Comparison of ENCODE assay signal across 26 cellular contexts in the genomic region with DNA sequence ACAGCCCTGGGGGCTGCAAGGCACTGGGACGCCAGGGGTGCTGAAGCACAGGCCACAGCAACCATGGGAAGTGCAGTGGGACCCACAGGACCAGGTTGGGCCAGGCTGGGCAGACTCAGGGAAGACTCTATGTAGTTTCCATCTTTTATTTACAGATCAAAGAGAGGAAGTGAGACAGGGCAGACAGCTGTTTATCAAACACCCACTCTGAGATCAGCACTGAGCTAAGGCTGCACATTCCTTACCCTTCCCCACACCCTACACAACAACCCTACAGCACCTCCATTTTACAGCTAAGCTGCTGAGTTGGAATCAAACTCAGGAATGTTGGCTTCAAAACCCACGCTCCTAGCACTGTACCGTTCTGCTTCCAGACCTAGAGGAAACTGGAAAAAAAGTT. TPM values are rescaled to one million over a fixed set of nuclear protein-coding genes. Genes with fewer than 3 reads are reported as not detected.
DNase-seq lines count a peak whose midpoint lies in the region; ATAC-seq, FAIRE-seq and TF ChIP-seq lines count a peak whose summit lies in the region.
"Had no signal": no experiment of that assay in that cellular context is flagged by ENCODE, and none has a peak within 500 bp of the region (broad histone marks: within the 10 kb centered on the region; RNA-seq: fewer than 3 reads in every experiment).

No MANE protein-coding gene starts in this region.

- intact Hi-C loops in GM12878 (cut with micrococcal nuclease; ENCODE audit: unreplicated experiment), result no loop called here
- intact Hi-C loops in activated T-helper 1 cell treated with anti-CD3 and anti-CD28 coated beads, Interleukin-12 subunit alpha, Interleukin-12 subunit beta, Interleukin-2, Interleukin-4 antibody, amounts not matched to agents 30 ng/mL and 10 ng/mL and 1 ng/mL, durations not matched to agents 14 hours and 24 hours and 36 hours (cut with micrococcal nuclease), result no loop called here

- H3K79me2 ChIP-seq in GM12878 (ENCODE audit: control insufficient read depth, insufficient read depth, low read length) (no peaks in the 10 kb centered on the region), neural progenitor cell (ENCODE audit: low read depth) (no peaks in the 10 kb centered on the region)

- no peak overlapping the region for H3K9ac ChIP-seq in BLaER1
- H3K9ac ChIP-seq in GM12878 (ENCODE audit: control insufficient read depth, insufficient read depth, low read length), result no peak overlapping the region
- no peak overlapping the region for H3K9ac ChIP-seq in neural progenitor cell

- no peaks in the 10 kb centered on the region for H3K4me1 Mint-ChIP-seq in activated T-helper 1 cell treated with anti-CD3 and anti-CD28 coated beads, Interleukin-12 subunit alpha, Interleukin-12 subunit beta, Interleukin-2, Interleukin-4 antibody, amounts not matched to agents 30 ng/mL and 10 ng/mL and 1 ng/mL, durations not matched to agents 14 hours and 24 hours and 36 hours (ENCODE audit: low read depth)
- peaks cover 47% of the 10 kb centered on the region for H3K4me1 Mint-ChIP-seq in neural progenitor cell
- H3K4me1 Mint-ChIP-seq: T-cell had no signal

- POLR2A ChIA-PET in GM12878 (lab: Charles Lee), result no interaction called here

- H3K4me1 ChIP-seq in BLaER1, result peaks cover 54% of the 10 kb centered on the region
- peaks cover 6% of the 10 kb centered on the region for H3K4me1 ChIP-seq in GM12878 (ENCODE audit: control insufficient read depth, insufficient read depth, low read length)
- peaks cover 25% of the 10 kb centered on the region for H3K4me1 ChIP-seq in neural progenitor cell

- no peak overlapping the region for H2AFZ ChIP-seq in GM12878 (ENCODE audit: control insufficient read depth, low read depth, low read length)
- no peak overlapping the region for H2AFZ ChIP-seq in neural progenitor cell (replicated peaks)
- H2AFZ ChIP-seq: PC-9 had no signal

- DNase-seq in MV-4-11 (lab: John Stamatoyannopoulos, UW) (peak; percentile 35), GM12878 (ENCODE audit: low read depth, low spot score) (no peak), iris pigment epithelial cell (ENCODE audit: low read depth) (peak; percentile 57), Kasumi-1 (lab: John Stamatoyannopoulos, UW) (no peak), neural progenitor cell (ENCODE audit: low spot score) (no peak)
- no peak for DNase-seq in activated T-helper 1 cell treated with anti-CD3 and anti-CD28 coated beads, Interleukin-12 subunit alpha, Interleukin-12 subunit beta, Interleukin-2, Interleukin-4 antibody, amounts not matched to agents 30 ng/mL and 10 ng/mL and 1 ng/mL, durations not matched to agents 14 hours and 24 hours and 36 hours (ENCODE audit: low spot score)
- DNase-seq: AML-193, Calu3, DMS153, DND-41, MG63, NCI-H2029, NCI-H446, NCI-H526, NCI-H82, PC-9, SHP77, T-cell had no signal

- H3K27me3 ChIP-seq in BLaER1 (no peaks in the 10 kb centered on the region), GM12878 (replicated peaks in 1 of 2; ENCODE audit: control insufficient read depth in 2 of 2, insufficient read depth in 2 of 2, low read length in 1 of 2) (no peaks in the 10 kb centered on the region), neural progenitor cell (no peaks in the 10 kb centered on the region)
- H3K27me3 ChIP-seq: MG63 had no signal

- FAIRE-seq in GM12878 (lab: Jason Lieb, UNC), result no peak
- FAIRE-seq: H54 had no signal

- H3K9me3 ChIP-seq in BLaER1, result no peaks in the 10 kb centered on the region
- H3K9me3 ChIP-seq in GM12878 (replicated peaks; ENCODE audit: control insufficient read depth, insufficient read depth, low read length), result no peaks in the 10 kb centered on the region
- H3K9me3 ChIP-seq in neural progenitor cell (ENCODE audit: low read depth), result no peaks in the 10 kb centered on the region
- H3K9me3 ChIP-seq: MG63 had no signal

- no peak for TF ChIP-seq RAD21 in GM12878 (IDR thresholded peaks at IDR 0.05; ENCODE audit: insufficient read depth, low read depth, low read length)

- H3K27ac Mint-ChIP-seq in activated T-helper 1 cell treated with anti-CD3 and anti-CD28 coated beads, Interleukin-12 subunit alpha, Interleukin-12 subunit beta, Interleukin-2, Interleukin-4 antibody, amounts not matched to agents 30 ng/mL and 10 ng/mL and 1 ng/mL, durations not matched to agents 14 hours and 24 hours and 36 hours, result no peak overlapping the region
- no peak overlapping the region for H3K27ac Mint-ChIP-seq in neural progenitor cell
- H3K27ac Mint-ChIP-seq: CD14-positive monocyte, T-cell had no signal

- no peak overlapping the region for H3K4me3 Mint-ChIP-seq in activated T-helper 1 cell treated with anti-CD3 and anti-CD28 coated beads, Interleukin-12 subunit alpha, Interleukin-12 subunit beta, Interleukin-2, Interleukin-4 antibody, amounts not matched to agents 30 ng/mL and 10 ng/mL and 1 ng/mL, durations not matched to agents 14 hours and 24 hours and 36 hours
- H3K4me3 Mint-ChIP-seq in neural progenitor cell, result no peak overlapping the region
- H3K4me3 Mint-ChIP-seq: CD14-positive monocyte, T-cell had no signal

- no peak for TF ChIP-seq EP300 in GM12878 (IDR thresholded peaks at IDR 0.05; ENCODE audit: borderline replicate concordance in 1 of 2, control insufficient read depth in 1 of 2, low read depth in 2 of 2, low read length in 2 of 2)

- RAD21 ChIA-PET in GM12878 (lab: Charles Lee; ENCODE audit: unreplicated experiment), result no interaction called here

- in situ Hi-C loops in GM12878 (cut with MboI), result no loop called here

- TF ChIP-seq CTCF in GM12878 (IDR thresholded peaks at IDR 0.05 in 2 of 3, conservative IDR thresholded peaks at IDR 0.05 in 1 of 3; ENCODE audit: control insufficient read depth in 2 of 3, extremely low read depth in 1 of 3, insufficient read depth in 1 of 3, low read depth in 3 of 3, low read length in 3 of 3) (no peak), neural progenitor cell (IDR thresholded peaks at IDR 0.05) (no peak)

- peaks cover 14% of the 10 kb centered on the region for H3K36me3 Mint-ChIP-seq in activated T-helper 1 cell treated with anti-CD3 and anti-CD28 coated beads, Interleukin-12 subunit alpha, Interleukin-12 subunit beta, Interleukin-2, Interleukin-4 antibody, amounts not matched to agents 30 ng/mL and 10 ng/mL and 1 ng/mL, durations not matched to agents 14 hours and 24 hours and 36 hours (ENCODE audit: low read depth)
- H3K36me3 Mint-ChIP-seq in neural progenitor cell, result peaks cover 32% of the 10 kb centered on the region

- WGBS in GM12878 (ENCODE audit: insufficient coverage, insufficient replicate concordance, low lambda C conversion rate, missing lambda C conversion rate), result 79% methylated on average over 3 of the region's 3 CpGs

- H4K20me1 ChIP-seq in BLaER1 (peaks cover 43% of the 10 kb centered on the region), GM12878 (ENCODE audit: control insufficient read depth, insufficient read depth) (no peaks in the 10 kb centered on the region), neural progenitor cell (ENCODE audit: low read depth) (peaks cover 35% of the 10 kb centered on the region)

- no peak overlapping the region for H3K27ac ChIP-seq in BLaER1
- no peak overlapping the region for H3K27ac ChIP-seq in GM12878 (ENCODE audit: control insufficient read depth, insufficient read depth)
- no peak overlapping the region for H3K27ac ChIP-seq in neural progenitor cell
- H3K27ac ChIP-seq: HL-60, PC-9 had no signal

- peak overlapping the region; percentile 53 for H3K4me2 ChIP-seq in BLaER1
- H3K4me2 ChIP-seq in GM12878 (ENCODE audit: control insufficient read depth, insufficient read depth), result no peak overlapping the region
- H3K4me2 ChIP-seq in neural progenitor cell, result no peak overlapping the region
- H3K4me2 ChIP-seq: PC-9 had no signal

- peak; percentile 33; the same call in 1 of the 3 replicates for ATAC-seq in GM12878
- ATAC-seq in GM18519 (IDR thresholded peaks at IDR 0.05; ENCODE audit: low FRiP score, unreplicated experiment), result no peak
- ATAC-seq: T-cell had no signal

- no TSS peak for BruUV-seq in GM12878 (replicated peaks; lab: Mats Ljungman, UMichigan)

- CTCF ChIA-PET in GM12878 (lab: Yijun Ruan, JAX), result no interaction called here

- H3F3A ChIP-seq in neural progenitor cell (ENCODE audit: low read depth), result peaks cover 25% of the 10 kb centered on the region

- H3K9me3 Mint-ChIP-seq in activated T-helper 1 cell treated with anti-CD3 and anti-CD28 coated beads, Interleukin-12 subunit alpha, Interleukin-12 subunit beta, Interleukin-2, Interleukin-4 antibody, amounts not matched to agents 30 ng/mL and 10 ng/mL and 1 ng/mL, durations not matched to agents 14 hours and 24 hours and 36 hours, result no peaks in the 10 kb centered on the region
- H3K9me3 Mint-ChIP-seq in neural progenitor cell, result no peaks in the 10 kb centered on the region
- H3K9me3 Mint-ChIP-seq: CD14-positive monocyte, T-cell had no signal

- no peaks in the 10 kb centered on the region for H3K27me3 Mint-ChIP-seq in activated T-helper 1 cell treated with anti-CD3 and anti-CD28 coated beads, Interleukin-12 subunit alpha, Interleukin-12 subunit beta, Interleukin-2, Interleukin-4 antibody, amounts not matched to agents 30 ng/mL and 10 ng/mL and 1 ng/mL, durations not matched to agents 14 hours and 24 hours and 36 hours (ENCODE audit: insufficient read depth)
- H3K27me3 Mint-ChIP-seq in neural progenitor cell (ENCODE audit: insufficient read depth, low read depth), result peaks cover 13% of the 10 kb centered on the region
- H3K27me3 Mint-ChIP-seq: T-cell had no signal

- H3K4me3 ChIP-seq in BLaER1 (no peak overlapping the region), GM12878 (no peak overlapping the region), neural progenitor cell (no peak overlapping the region)
- H3K4me3 ChIP-seq: MG63, PC-9 had no signal

- H3K36me3 ChIP-seq in BLaER1 (peaks cover 63% of the 10 kb centered on the region), GM12878 (ENCODE audit: control insufficient read depth in 2 of 2, insufficient read depth in 2 of 2, low read length in 1 of 2) (peaks cover 8% of the 10 kb centered on the region in 2 experiments), neural progenitor cell (no peaks in the 10 kb centered on the region)

- SMC1A ChIA-PET in GM12878 (lab: Charles Lee; ENCODE audit: uncharacterized antibody, unreplicated experiment), result no interaction called here

- TF ChIP-seq POLR2A in GM12878 (IDR thresholded peaks at IDR 0.05; ENCODE audit: low read depth, low read length), result no peak

RNA-seq across cellular contexts. Expression of a gene that starts 19.8 kb away (rescaled TPM):
- not detected in 2 replicates for total RNA-seq in GM12878 (2013; cell fraction: nucleolus; rRNA removed)
- not detected in 2 replicates for total RNA-seq in GM12878 (2014; rRNA removed)
- not detected in 2 replicates for total RNA-seq in GM12878 (2014; rRNA removed; fragmentation: Illumina TruSeq; extraction: Trizol)
- total RNA-seq in GM12878 (2021), result not detected in 2 replicates
- polyA plus RNA-seq in GM12878 (2011; ENCODE audit: low read depth), result not detected
- not detected in 2 replicates for polyA plus RNA-seq in GM12878 (2011; rRNA removed)
- not detected in 2 replicates for polyA plus RNA-seq in GM12878 (2011; cell fraction: cytosol; rRNA removed)
- polyA plus RNA-seq in GM12878 (2011; cell fraction: nucleus; rRNA removed), result not detected in 2 replicates
- polyA plus RNA-seq in GM12878 (2012), result 0.08 TPM in 1 of 2 replicates, not detected in the other
- not detected in 2 replicates for polyA plus RNA-seq in GM12878 (2014; fragmentation: Illumina TruSeq; extraction: Trizol)
- not detected for polyA plus RNA-seq in GM12878 (2014; fragmentation: Nextera tagmentation; extraction: Ambion mirVana)
- polyA plus RNA-seq in GM12878 (2014; rRNA removed), result not detected in 2 replicates
- not detected for polyA plus RNA-seq in GM12878 (2016; fragmentation: Nextera tagmentation; extraction: Ambion mirVana)
- polyA minus RNA-seq in GM12878 (2011; rRNA and poly(A)+ RNA removed), result not detected in 2 replicates
- not detected in 2 replicates for polyA minus RNA-seq in GM12878 (2011; cell fraction: cytosol; rRNA and poly(A)+ RNA removed)
- polyA minus RNA-seq in GM12878 (2011; cell fraction: nucleus; rRNA and poly(A)+ RNA removed), result not detected in 2 replicates
- total RNA-seq in activated T-helper 1 cell treated with anti-CD3 and anti-CD28 coated beads, Interleukin-12 subunit alpha, Interleukin-12 subunit beta, Interleukin-2, Interleukin-4 antibody, amounts not matched to agents 30 ng/mL and 10 ng/mL and 1 ng/mL, durations not matched to agents 14 hours and 24 hours and 36 hours, result not detected in 2 replicates
- total RNA-seq in neural progenitor cell (ENCODE audit: low replicate concordance), result 1.0 and 3.1 TPM in 2 replicates
- total RNA-seq: A172, Calu3, PC-9, RPMI7951, SK-MEL-5, T-cell had no signal
- polyA plus RNA-seq: CD14-positive monocyte had no signal

Comparison
In these comparisons a context has a peak if more than half of its experiments do, and no peak if none do; other contexts are left out.
1. DNase-seq: peak in MV-4-11 (single experiment) and iris pigment epithelial cell (single experiment); none in GM12878 (single experiment), activated T-helper 1 cell treated with anti-CD3 and anti-CD28 coated beads, Interleukin-12 subunit alpha, Interleukin-12 subunit beta, Interleukin-2, Interleukin-4 antibody, amounts not matched to agents 30 ng/mL and 10 ng/mL and 1 ng/mL, durations not matched to agents 14 hours and 24 hours and 36 hours (single experiment), Kasumi-1 (0 of 2) and neural progenitor cell (single experiment).